Comparison of ENCODE assay signal across 23 cellular contexts in genomic region chr18:11357678-11358077, GRCh38.
"Had no signal": no experiment of that assay in that cellular context is flagged by ENCODE, and none has a peak within 500 bp of the region (broad histone marks: within the 10 kb centered on the region; RNA-seq: fewer than 3 reads in every experiment).

No MANE protein-coding gene starts in this region.

- ATAC-seq: effector memory CD8-positive, alpha-beta T cell; esophagus mucosa; foreskin keratinocyte; gastroesophageal sphincter; heart left ventricle; heart right ventricle had no signal

- H3K27me3 ChIP-seq: colonic mucosa, dorsolateral prefrontal cortex, esophagus muscularis mucosa, esophagus squamous epithelium, foreskin keratinocyte, gastroesophageal sphincter, heart left ventricle, heart right ventricle had no signal

- H3K27ac ChIP-seq: colonic mucosa, coronary artery, dorsolateral prefrontal cortex, epithelial cell of prostate, esophagus muscularis mucosa, esophagus squamous epithelium, foreskin keratinocyte, gastroesophageal sphincter, heart left ventricle, heart right ventricle had no signal

- H3K36me3 ChIP-seq: colonic mucosa, esophagus muscularis mucosa, esophagus squamous epithelium, gastroesophageal sphincter, heart left ventricle, heart right ventricle had no signal

- H3K4me1 ChIP-seq: colonic mucosa, esophagus muscularis mucosa, esophagus squamous epithelium, foreskin keratinocyte, gastroesophageal sphincter, heart left ventricle, heart right ventricle had no signal

- H3K4me3 ChIP-seq: colonic mucosa, coronary artery, dorsolateral prefrontal cortex, esophagus muscularis mucosa, esophagus squamous epithelium, gastroesophageal sphincter, heart left ventricle, heart right ventricle had no signal

- DNase-seq: colonic mucosa; cortex of kidney; dermis blood vessel endothelial cell; dorsolateral prefrontal cortex; effector CD4-positive, alpha-beta T cell; effector CD8-positive, alpha-beta T cell; effector memory CD4-positive, alpha-beta T cell; effector memory CD8-positive, alpha-beta T cell; endodermal cell; erythroblast; esophagus squamous epithelium; foreskin fibroblast; foreskin keratinocyte; foreskin melanocyte; glutamatergic neuron; head of caudate nucleus; heart left ventricle; heart right ventricle had no signal

- H3K9me3 ChIP-seq: colonic mucosa, esophagus squamous epithelium, gastroesophageal sphincter had no signal
